Comparison of ENCODE assay signal across 15 cellular contexts in genomic region chr12:74816398-74817175, GRCh38.
A peak's percentile ranks its signal among the peaks of the same experiment; 100 is the strongest.
DNase-seq lines count a peak whose midpoint lies in the region; TF ChIP-seq lines count a peak whose summit lies in the region.
"Had no signal": no experiment of that assay in that cellular context is flagged by ENCODE, and none has a peak within 500 bp of the region (broad histone marks: within the 10 kb centered on the region; RNA-seq: fewer than 3 reads in every experiment).

No MANE protein-coding gene starts in this region.

- H3K27ac ChIP-seq in ovary = no peak overlapping the region
- no peak overlapping the region for H3K27ac ChIP-seq in transverse colon
- H3K27ac ChIP-seq: BLaER1 treated with 17β-estradiol and CSF1 and Interleukin-3, amounts not matched to agents 10 nM and 100 nM had no signal

- H3K27ac Mint-ChIP-seq in progenitor cell of endocrine pancreas = peak overlapping the region; percentile 73

- no peak for TF ChIP-seq EP300 in Ishikawa (IDR thresholded peaks at IDR 0.05; ENCODE audit: borderline replicate concordance)
- no peak for TF ChIP-seq EP300 in ovary (IDR thresholded peaks at IDR 0.05)
- TF ChIP-seq EP300 in transverse colon (IDR thresholded peaks at IDR 0.05; ENCODE audit: low read depth) = no peak

- H3K9me3 Mint-ChIP-seq in progenitor cell of endocrine pancreas (ENCODE audit: low read depth) = peaks cover 10% of the 10 kb centered on the region

- in situ Hi-C loops in transverse colon (cut with MboI; ENCODE audit: low pct_ligation_motif_present in 1 of 4, low pct_unique_long_range_greater_than_20kb in 1 of 4, low sequenced_read_pairs in 3 of 4) = loop anchor here in 1 of 4 donors (25.0 kb wide), 1 partner anchor 104 kb away; no protein-coding TSS in a partner anchor

- no peak for TF ChIP-seq POLR2A in ovary (IDR thresholded peaks at IDR 0.05)
- no peak for TF ChIP-seq POLR2A in transverse colon (IDR thresholded peaks at IDR 0.05)

- WGBS in ovary, 3 donors = 82 to 90% (median 87%) methylated on average over 10 of the region's 10 CpGs
- 88% methylated on average over 10 of the region's 10 CpGs; no CpG with 5 or more reads in 1 of the 2 donors for WGBS in transverse colon (ENCODE audit: low coverage in 1 of 2), 2 donors

- H3K4me1 Mint-ChIP-seq in progenitor cell of endocrine pancreas (ENCODE audit: low read depth) = no peaks in the 10 kb centered on the region

- TF ChIP-seq CTCF in progenitor cell of endocrine pancreas (IDR thresholded peaks at IDR 0.05; ENCODE audit: unreplicated experiment) = no peak
- no peak for TF ChIP-seq CTCF in ovary (IDR thresholded peaks at IDR 0.05)
- TF ChIP-seq CTCF in transverse colon (IDR thresholded peaks at IDR 0.05) = no peak

- DNase-seq in DMS 273 (lab: John Stamatoyannopoulos, UW; ENCODE audit: unreplicated experiment) (peak; percentile 2), DMS 273 treated with DMSO at 0.1 percent for 48 hours (lab: John Stamatoyannopoulos, UW) (no peak), SK-N-DZ (ENCODE audit: low spot score) (peak; percentile 8), progenitor cell of endocrine pancreas (ENCODE audit: low spot score, unreplicated experiment) (no peak), COLO829 (ENCODE audit: low spot score) (no peak), ovary (no peak), transverse colon (no peak)
- DNase-seq: 8988T, Kasumi-1, NCI-H2029 treated with DMSO at 0.1 percent for 48 hours, NCI-H2227 treated with DMSO at 0.1 percent for 48 hours, NCI-H526 treated with DMSO at 0.1 percent for 48 hours, SHP77 had no signal

- 0 out of 2 replicates have a peak, but pooled peaks have one; percentile 20 for TF ChIP-seq RAD21 in Ishikawa (IDR thresholded peaks at IDR 0.05; ENCODE audit: low read depth)

- H3K4me3 ChIP-seq in ovary (no peak overlapping the region), transverse colon (no peak overlapping the region)
- H3K4me3 ChIP-seq: BLaER1 treated with 17β-estradiol and CSF1 and Interleukin-3, amounts not matched to agents 10 nM and 100 nM had no signal

- H3K4me1 ChIP-seq in ovary (ENCODE audit: insufficient read depth) = no peaks in the 10 kb centered on the region
- no peaks in the 10 kb centered on the region for H3K4me1 ChIP-seq in transverse colon
- H3K4me1 ChIP-seq: BLaER1 treated with 17β-estradiol and CSF1 and Interleukin-3, amounts not matched to agents 10 nM and 100 nM had no signal

- no peaks in the 10 kb centered on the region for H3K27me3 Mint-ChIP-seq in progenitor cell of endocrine pancreas

- H3K36me3 ChIP-seq in ovary (no peaks in the 10 kb centered on the region), transverse colon (no peaks in the 10 kb centered on the region)
- H3K36me3 ChIP-seq: BLaER1 treated with 17β-estradiol and CSF1 and Interleukin-3, amounts not matched to agents 10 nM and 100 nM had no signal

- no peak overlapping the region for H3K4me3 Mint-ChIP-seq in progenitor cell of endocrine pancreas (ENCODE audit: low read depth)

- H3K36me3 Mint-ChIP-seq in progenitor cell of endocrine pancreas (ENCODE audit: insufficient read depth) = no peaks in the 10 kb centered on the region

- intact Hi-C loops in ovary (cut with DNase I) = no loop called here
- intact Hi-C loops in transverse colon (cut with DNase I; ENCODE audit: low total_unique reads) = no loop called here

- H3K27me3 ChIP-seq in ovary (no peaks in the 10 kb centered on the region), transverse colon (no peaks in the 10 kb centered on the region)
- H3K27me3 ChIP-seq: BLaER1 treated with 17β-estradiol and CSF1 and Interleukin-3, amounts not matched to agents 10 nM and 100 nM had no signal

- H3K9me3 ChIP-seq in ovary (no peaks in the 10 kb centered on the region), transverse colon (no peaks in the 10 kb centered on the region)

TF ChIP-seq in Ishikawa, 13 proteins besides CTCF, POLR2A, EP300 and RAD21:
- no peak for TF ChIP-seq TEAD4 (IDR thresholded peaks at IDR 0.05)
- no peak for TF ChIP-seq MAX (IDR thresholded peaks at IDR 0.05)
- no peak for TF ChIP-seq EGR1 (IDR thresholded peaks at IDR 0.05)
- TF ChIP-seq CEBPB (IDR thresholded peaks at IDR 0.05) = no peak
- TF ChIP-seq REST (IDR thresholded peaks at IDR 0.05; ENCODE audit: low read depth) = no peak

Comparison
In these comparisons a context has a peak if more than half of its experiments do, and no peak if none do; other contexts are left out.
1. DNase-seq: peak in DMS 273 (single experiment) and SK-N-DZ (single experiment); none in DMS 273 treated with DMSO at 0.1 percent for 48 hours (single experiment), progenitor cell of endocrine pancreas (single experiment), COLO829 (single experiment), ovary (0 of 5) and transverse colon (single experiment).